1 cellular context compared by ENCODE assay signal in the genomic region with DNA sequence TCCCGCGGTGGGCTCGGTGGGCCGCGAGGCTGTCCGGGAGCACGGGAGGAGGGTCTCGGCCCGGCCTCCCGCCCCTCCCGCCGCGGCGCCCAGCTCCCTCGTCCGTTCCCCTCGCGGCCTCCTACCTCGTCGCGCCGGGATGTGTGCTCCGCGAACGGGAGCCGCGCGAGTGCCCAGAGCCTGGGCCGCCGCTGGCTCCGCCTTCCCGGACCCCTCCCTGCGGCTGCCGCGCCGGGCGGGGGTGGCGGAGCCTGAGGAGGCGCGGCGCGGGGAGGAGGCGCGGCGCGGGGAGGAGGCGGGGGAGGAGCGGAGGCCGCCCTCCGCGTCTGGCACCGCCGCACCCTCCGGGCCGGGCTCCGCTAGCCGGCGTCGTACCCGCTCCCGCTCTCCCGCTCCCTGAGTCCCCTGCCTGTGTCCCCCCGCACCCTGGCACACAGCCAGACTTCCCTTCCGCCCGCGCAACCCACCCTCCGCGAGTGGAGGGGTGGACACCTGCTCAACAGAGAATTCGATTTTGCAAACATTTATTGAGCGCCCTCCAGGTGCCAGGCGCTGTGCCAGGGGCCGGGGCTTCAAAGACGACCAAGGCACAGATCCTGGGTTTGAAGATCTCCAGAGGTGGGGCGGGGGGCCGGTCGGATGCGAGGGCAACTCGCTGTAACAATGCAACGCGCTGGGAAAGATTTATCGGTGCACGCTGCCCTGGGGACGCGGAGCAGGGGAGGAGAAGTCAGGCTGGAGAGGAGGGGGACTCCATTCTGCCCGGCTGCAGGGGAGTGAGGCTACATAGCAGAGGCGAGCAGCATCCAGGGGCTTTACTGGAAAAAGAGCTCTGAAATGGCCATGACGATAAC.
TF ChIP-seq lines count a peak whose summit lies in the region.

A gene with protein sequence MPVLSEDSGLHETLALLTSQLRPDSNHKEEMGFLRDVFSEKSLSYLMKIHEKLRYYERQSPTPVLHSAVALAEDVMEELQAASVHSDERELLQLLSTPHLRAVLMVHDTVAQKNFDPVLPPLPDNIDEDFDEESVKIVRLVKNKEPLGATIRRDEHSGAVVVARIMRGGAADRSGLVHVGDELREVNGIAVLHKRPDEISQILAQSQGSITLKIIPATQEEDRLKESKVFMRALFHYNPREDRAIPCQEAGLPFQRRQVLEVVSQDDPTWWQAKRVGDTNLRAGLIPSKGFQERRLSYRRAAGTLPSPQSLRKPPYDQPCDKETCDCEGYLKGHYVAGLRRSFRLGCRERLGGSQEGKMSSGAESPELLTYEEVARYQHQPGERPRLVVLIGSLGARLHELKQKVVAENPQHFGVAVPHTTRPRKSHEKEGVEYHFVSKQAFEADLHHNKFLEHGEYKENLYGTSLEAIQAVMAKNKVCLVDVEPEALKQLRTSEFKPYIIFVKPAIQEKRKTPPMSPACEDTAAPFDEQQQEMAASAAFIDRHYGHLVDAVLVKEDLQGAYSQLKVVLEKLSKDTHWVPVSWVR (minus strand): TSS at position 171 of the 854 bp plus-strand sequence. CDS start 1,240 bp downstream, outside the sequence.

TF ChIP-seq in K562, 482 proteins besides CTCF, POLR2A, EP300 and RAD21 (continued from another document and continues in another):
- TF ChIP-seq SREBF1 (IDR thresholded peaks at IDR 0.05; ENCODE audit: borderline replicate concordance, low read depth, low read length) (no peak), PCBP1 (IDR thresholded peaks at IDR 0.05; ENCODE audit: low read depth, low read length, poor library complexity, severe bottlenecking) (peak; percentile 51), VEZF1 (CRISPR knock-in tag; IDR thresholded peaks at IDR 0.05) (peak; percentile 84), ZNF696 (CRISPR knock-in tag; conservative IDR thresholded peaks at IDR 0.05) (no peak), HSF4 (CRISPR knock-in tag; IDR thresholded peaks at IDR 0.05; ENCODE audit: borderline replicate concordance) (no peak), ZNF717 (CRISPR knock-in tag; IDR thresholded peaks at IDR 0.05) (no peak), DIDO1 (tag; IDR thresholded peaks at IDR 0.05; ENCODE audit: low read depth) (no peak), TFAM (CRISPR knock-in tag; conservative IDR thresholded peaks at IDR 0.05) (no peak), SUPT5H (IDR thresholded peaks at IDR 0.05) (peak; percentile 18; the same call in 1 of the 2 replicates), RBM34 (IDR thresholded peaks at IDR 0.05; ENCODE audit: borderline replicate concordance, insufficient read depth, low read length) (no peak), FOS (IDR thresholded peaks at IDR 0.05; ENCODE audit: extremely low read depth, insufficient read length) (no peak), RHOXF2B (CRISPR knock-in tag; conservative IDR thresholded peaks at IDR 0.05) (no peak), JUNB (CRISPR knock-in tag; conservative IDR thresholded peaks at IDR 0.05) (no peak), POLR2G (IDR thresholded peaks at IDR 0.05; ENCODE audit: low read depth, low read length) (peak; percentile 83), PTTG1 (tag; IDR thresholded peaks at IDR 0.05; ENCODE audit: low read depth) (no peak), SMAD4 (CRISPR knock-in tag; conservative IDR thresholded peaks at IDR 0.05) (peak; percentile 70; the same call in 1 of the 2 replicates), ZNF586 (CRISPR knock-in tag; conservative IDR thresholded peaks at IDR 0.05) (no peak), SLC30A9 (CRISPR knock-in tag; IDR thresholded peaks at IDR 0.05) (no peak), XRCC5 (IDR thresholded peaks at IDR 0.05; ENCODE audit: low read depth, low read length) (no peak), SRSF3 (IDR thresholded peaks at IDR 0.05; ENCODE audit: insufficient read depth, low read length) (no peak), HDAC3 (IDR thresholded peaks at IDR 0.05; ENCODE audit: borderline replicate concordance, partially characterized antibody) (no peak), ZFPM2 (CRISPR knock-in tag; IDR thresholded peaks at IDR 0.05) (no peak), NR2F6 (CRISPR knock-in tag; IDR thresholded peaks at IDR 0.05) (no peak), TARDBP (IDR thresholded peaks at IDR 0.05) (no peak), ETV6 (IDR thresholded peaks at IDR 0.05; ENCODE audit: borderline replicate concordance in 1 of 2, low read depth in 2 of 2, low read length in 1 of 2) (no peak), ETV6 (CRISPR knock-in tag; IDR thresholded peaks at IDR 0.05; ENCODE audit: borderline replicate concordance) (no peak), RBFOX2 (IDR thresholded peaks at IDR 0.05; ENCODE audit: low read depth, low read length) (peak; percentile 69), ZNF124 (CRISPR knock-in tag; IDR thresholded peaks at IDR 0.05) (no peak), XRCC4 (IDR thresholded peaks at IDR 0.05; ENCODE audit: extremely low read depth, insufficient read depth, insufficient read length) (no peak), ZNF740 (CRISPR knock-in tag; IDR thresholded peaks at IDR 0.05) (0 out of 2 replicates have a peak, but pooled peaks have one; percentile 35), ZNF740 (tag; IDR thresholded peaks at IDR 0.05) (no peak), SNIP1 (IDR thresholded peaks at IDR 0.05; ENCODE audit: low read depth) (no peak), ETV1 (tag; conservative IDR thresholded peaks at IDR 0.05; ENCODE audit: low read depth) (no peak), LCOR (CRISPR knock-in tag; IDR thresholded peaks at IDR 0.05) (no peak), THRA (IDR thresholded peaks at IDR 0.05) (no peak)
- TF ChIP-seq, protein P1, sequence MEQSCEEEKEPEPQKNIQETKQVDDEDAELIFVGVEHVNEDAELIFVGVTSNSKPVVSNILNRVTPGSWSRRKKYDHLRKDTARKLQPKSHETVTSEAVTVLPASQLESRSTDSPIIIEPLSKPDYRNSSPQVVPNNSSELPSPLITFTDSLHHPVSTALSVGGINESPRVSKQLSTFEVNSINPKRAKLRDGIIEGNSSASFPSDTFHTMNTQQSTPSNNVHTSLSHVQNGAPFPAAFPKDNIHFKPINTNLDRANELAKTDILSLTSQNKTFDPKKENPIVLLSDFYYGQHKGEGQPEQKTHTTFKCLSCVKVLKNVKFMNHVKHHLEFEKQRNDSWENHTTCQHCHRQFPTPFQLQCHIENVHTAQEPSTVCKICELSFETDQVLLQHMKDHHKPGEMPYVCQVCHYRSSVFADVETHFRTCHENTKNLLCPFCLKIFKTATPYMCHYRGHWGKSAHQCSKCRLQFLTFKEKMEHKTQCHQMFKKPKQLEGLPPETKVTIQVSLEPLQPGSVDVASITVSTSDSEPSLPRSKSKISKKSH (CRISPR knock-in tag; IDR thresholded peaks at IDR 0.05): no peak
- TF ChIP-seq, protein P2, sequence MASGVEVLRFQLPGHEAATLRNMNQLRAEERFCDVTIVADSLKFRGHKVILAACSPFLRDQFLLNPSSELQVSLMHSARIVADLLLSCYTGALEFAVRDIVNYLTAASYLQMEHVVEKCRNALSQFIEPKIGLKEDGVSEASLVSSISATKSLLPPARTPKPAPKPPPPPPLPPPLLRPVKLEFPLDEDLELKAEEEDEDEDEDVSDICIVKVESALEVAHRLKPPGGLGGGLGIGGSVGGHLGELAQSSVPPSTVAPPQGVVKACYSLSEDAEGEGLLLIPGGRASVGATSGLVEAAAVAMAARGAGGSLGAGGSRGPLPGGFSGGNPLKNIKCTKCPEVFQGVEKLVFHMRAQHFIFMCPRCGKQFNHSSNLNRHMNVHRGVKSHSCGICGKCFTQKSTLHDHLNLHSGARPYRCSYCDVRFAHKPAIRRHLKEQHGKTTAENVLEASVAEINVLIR (CRISPR knock-in tag; IDR thresholded peaks at IDR 0.05): no peak
- TF ChIP-seq, protein P3, sequence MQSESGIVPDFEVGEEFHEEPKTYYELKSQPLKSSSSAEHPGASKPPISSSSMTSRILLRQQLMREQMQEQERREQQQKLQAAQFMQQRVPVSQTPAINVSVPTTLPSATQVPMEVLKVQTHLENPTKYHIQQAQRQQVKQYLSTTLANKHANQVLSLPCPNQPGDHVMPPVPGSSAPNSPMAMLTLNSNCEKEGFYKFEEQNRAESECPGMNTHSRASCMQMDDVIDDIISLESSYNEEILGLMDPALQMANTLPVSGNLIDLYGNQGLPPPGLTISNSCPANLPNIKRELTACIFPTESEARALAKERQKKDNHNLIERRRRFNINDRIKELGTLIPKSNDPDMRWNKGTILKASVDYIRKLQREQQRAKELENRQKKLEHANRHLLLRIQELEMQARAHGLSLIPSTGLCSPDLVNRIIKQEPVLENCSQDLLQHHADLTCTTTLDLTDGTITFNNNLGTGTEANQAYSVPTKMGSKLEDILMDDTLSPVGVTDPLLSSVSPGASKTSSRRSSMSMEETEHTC (IDR thresholded peaks at IDR 0.05): no peak
- TF ChIP-seq, protein P4, sequence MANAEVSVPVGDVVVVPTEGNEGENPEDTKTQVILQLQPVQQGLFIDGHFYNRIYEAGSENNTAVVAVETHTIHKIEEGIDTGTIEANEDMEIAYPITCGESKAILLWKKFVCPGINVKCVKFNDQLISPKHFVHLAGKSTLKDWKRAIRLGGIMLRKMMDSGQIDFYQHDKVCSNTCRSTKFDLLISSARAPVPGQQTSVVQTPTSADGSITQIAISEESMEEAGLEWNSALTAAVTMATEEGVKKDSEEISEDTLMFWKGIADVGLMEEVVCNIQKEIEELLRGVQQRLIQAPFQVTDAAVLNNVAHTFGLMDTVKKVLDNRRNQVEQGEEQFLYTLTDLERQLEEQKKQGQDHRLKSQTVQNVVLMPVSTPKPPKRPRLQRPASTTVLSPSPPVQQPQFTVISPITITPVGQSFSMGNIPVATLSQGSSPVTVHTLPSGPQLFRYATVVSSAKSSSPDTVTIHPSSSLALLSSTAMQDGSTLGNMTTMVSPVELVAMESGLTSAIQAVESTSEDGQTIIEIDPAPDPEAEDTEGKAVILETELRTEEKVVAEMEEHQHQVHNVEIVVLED (CRISPR knock-in tag; IDR thresholded peaks at IDR 0.05): peak; percentile 65
- TF ChIP-seq, protein P5, sequence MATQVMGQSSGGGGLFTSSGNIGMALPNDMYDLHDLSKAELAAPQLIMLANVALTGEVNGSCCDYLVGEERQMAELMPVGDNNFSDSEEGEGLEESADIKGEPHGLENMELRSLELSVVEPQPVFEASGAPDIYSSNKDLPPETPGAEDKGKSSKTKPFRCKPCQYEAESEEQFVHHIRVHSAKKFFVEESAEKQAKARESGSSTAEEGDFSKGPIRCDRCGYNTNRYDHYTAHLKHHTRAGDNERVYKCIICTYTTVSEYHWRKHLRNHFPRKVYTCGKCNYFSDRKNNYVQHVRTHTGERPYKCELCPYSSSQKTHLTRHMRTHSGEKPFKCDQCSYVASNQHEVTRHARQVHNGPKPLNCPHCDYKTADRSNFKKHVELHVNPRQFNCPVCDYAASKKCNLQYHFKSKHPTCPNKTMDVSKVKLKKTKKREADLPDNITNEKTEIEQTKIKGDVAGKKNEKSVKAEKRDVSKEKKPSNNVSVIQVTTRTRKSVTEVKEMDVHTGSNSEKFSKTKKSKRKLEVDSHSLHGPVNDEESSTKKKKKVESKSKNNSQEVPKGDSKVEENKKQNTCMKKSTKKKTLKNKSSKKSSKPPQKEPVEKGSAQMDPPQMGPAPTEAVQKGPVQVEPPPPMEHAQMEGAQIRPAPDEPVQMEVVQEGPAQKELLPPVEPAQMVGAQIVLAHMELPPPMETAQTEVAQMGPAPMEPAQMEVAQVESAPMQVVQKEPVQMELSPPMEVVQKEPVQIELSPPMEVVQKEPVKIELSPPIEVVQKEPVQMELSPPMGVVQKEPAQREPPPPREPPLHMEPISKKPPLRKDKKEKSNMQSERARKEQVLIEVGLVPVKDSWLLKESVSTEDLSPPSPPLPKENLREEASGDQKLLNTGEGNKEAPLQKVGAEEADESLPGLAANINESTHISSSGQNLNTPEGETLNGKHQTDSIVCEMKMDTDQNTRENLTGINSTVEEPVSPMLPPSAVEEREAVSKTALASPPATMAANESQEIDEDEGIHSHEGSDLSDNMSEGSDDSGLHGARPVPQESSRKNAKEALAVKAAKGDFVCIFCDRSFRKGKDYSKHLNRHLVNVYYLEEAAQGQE (CRISPR knock-in tag; IDR thresholded peaks at IDR 0.05; ENCODE audit: low read depth): no peak
- TF ChIP-seq, protein P6, sequence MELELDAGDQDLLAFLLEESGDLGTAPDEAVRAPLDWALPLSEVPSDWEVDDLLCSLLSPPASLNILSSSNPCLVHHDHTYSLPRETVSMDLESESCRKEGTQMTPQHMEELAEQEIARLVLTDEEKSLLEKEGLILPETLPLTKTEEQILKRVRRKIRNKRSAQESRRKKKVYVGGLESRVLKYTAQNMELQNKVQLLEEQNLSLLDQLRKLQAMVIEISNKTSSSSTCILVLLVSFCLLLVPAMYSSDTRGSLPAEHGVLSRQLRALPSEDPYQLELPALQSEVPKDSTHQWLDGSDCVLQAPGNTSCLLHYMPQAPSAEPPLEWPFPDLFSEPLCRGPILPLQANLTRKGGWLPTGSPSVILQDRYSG (tag; conservative IDR thresholded peaks at IDR 0.05; ENCODE audit: low read depth): no peak
- TF ChIP-seq, protein P7, sequence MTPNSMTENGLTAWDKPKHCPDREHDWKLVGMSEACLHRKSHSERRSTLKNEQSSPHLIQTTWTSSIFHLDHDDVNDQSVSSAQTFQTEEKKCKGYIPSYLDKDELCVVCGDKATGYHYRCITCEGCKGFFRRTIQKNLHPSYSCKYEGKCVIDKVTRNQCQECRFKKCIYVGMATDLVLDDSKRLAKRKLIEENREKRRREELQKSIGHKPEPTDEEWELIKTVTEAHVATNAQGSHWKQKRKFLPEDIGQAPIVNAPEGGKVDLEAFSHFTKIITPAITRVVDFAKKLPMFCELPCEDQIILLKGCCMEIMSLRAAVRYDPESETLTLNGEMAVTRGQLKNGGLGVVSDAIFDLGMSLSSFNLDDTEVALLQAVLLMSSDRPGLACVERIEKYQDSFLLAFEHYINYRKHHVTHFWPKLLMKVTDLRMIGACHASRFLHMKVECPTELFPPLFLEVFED (CRISPR knock-in tag; conservative IDR thresholded peaks at IDR 0.05): no peak
